ENCODE assay signal across 9 cellular contexts in the genomic region with DNA sequence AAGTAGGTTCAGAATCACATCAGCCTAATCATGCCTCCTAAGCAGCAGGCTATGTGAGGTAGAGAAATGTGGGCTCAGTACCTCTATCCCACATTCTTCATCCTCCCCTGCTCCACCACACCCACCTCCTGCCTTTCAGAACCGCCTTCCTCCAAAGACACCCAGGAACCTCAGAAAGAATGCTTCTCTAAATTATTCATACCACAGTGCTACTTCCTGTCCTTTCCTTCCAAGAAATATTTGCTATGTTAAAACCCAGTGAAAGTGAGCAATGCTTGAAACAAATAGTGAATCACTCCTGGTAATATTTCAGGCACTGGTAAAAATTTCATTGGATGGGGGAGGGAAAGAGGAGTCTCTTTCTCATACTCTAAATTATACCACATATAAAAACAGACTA. TPM values are rescaled to one million over a fixed set of nuclear protein-coding genes. Genes with fewer than 3 reads are reported as not detected.
DNase-seq lines count a peak whose midpoint lies in the region; ATAC-seq, FAIRE-seq and TF ChIP-seq lines count a peak whose summit lies in the region.
"Had no signal": no experiment of that assay in that cellular context is flagged by ENCODE, and none has a peak within 500 bp of the region (broad histone marks: within the 10 kb centered on the region; RNA-seq: fewer than 3 reads in every experiment).

No MANE protein-coding gene starts in this region.

- no peaks in the 10 kb centered on the region for H3K27me3 Mint-ChIP-seq in astrocyte (ENCODE audit: low read depth, unreplicated experiment)

- FAIRE-seq in astrocyte (lab: Jason Lieb, UNC): peak; percentile 50
- FAIRE-seq: GM18507 had no signal

- H3K9ac ChIP-seq in astrocyte (ENCODE audit: low read length): peak overlapping the region; percentile 74

- H3K4me3 ChIP-seq in astrocyte (ENCODE audit: insufficient read depth, low read depth, low read length) (peak overlapping the region; percentile 18), mucosa of descending colon (no peak overlapping the region)

- no peaks in the 10 kb centered on the region for H3K79me2 ChIP-seq in astrocyte (ENCODE audit: insufficient read depth, low read length)

- H3K36me3 ChIP-seq in astrocyte (ENCODE audit: insufficient read depth, low read length): no peaks in the 10 kb centered on the region
- H3K36me3 ChIP-seq in mucosa of descending colon (ENCODE audit: low read depth): no peaks in the 10 kb centered on the region

- peaks cover 39% of the 10 kb centered on the region for H3K4me1 Mint-ChIP-seq in astrocyte (ENCODE audit: low read depth, unreplicated experiment)

- H3K27ac ChIP-seq in astrocyte (ENCODE audit: low read depth, low read length): peak overlapping the region; percentile 87

- peaks cover under 1% of the 10 kb centered on the region for H3K9me3 Mint-ChIP-seq in astrocyte (ENCODE audit: unreplicated experiment)

- DNase-seq in AML-193 (lab: John Stamatoyannopoulos, UW) (peak; percentile 58 to 75), LoVo (ENCODE audit: low spot score) (peak; percentile 2), astrocyte (ENCODE audit: low read depth) (peak; percentile 94), mucosa of descending colon (no peak), DMS153 treated with DMSO at 0.1 percent for 48 hours (lab: John Stamatoyannopoulos, UW; ENCODE audit: unreplicated experiment) (no peak)
- DNase-seq in activated CD4-positive, CD25-positive, alpha-beta regulatory T cell (lab: John Stamatoyannopoulos, UW): no peak

- no peaks in the 10 kb centered on the region for H4K20me1 ChIP-seq in astrocyte (ENCODE audit: insufficient read depth, low read length)

- no peaks in the 10 kb centered on the region for H3K27me3 ChIP-seq in astrocyte (ENCODE audit: insufficient read depth, low read length)

- H3K4me1 ChIP-seq in astrocyte (ENCODE audit: insufficient read depth, low read length): peaks cover 40% of the 10 kb centered on the region
- H3K4me1 ChIP-seq in mucosa of descending colon (ENCODE audit: low read depth): no peaks in the 10 kb centered on the region

- H3K9me3 ChIP-seq in astrocyte (ENCODE audit: insufficient read depth, low read depth, low read length): no peaks in the 10 kb centered on the region
- H3K9me3 ChIP-seq in mucosa of descending colon: no peaks in the 10 kb centered on the region

- ATAC-seq in mucosa of descending colon (peak; percentile 37), HG03039 (IDR thresholded peaks at IDR 0.05; ENCODE audit: unreplicated experiment) (no peak), HG03565 (IDR thresholded peaks at IDR 0.05; ENCODE audit: unreplicated experiment) (no peak)

- no peak overlapping the region for H2AFZ ChIP-seq in astrocyte (ENCODE audit: low read depth, low read length)

- intact Hi-C loops in mucosa of descending colon (cut with DNase I, micrococcal nuclease): no loop called here

- peak overlapping the region; percentile 15 for H3K4me3 Mint-ChIP-seq in astrocyte (ENCODE audit: unreplicated experiment)

- no peaks in the 10 kb centered on the region for H3K36me3 Mint-ChIP-seq in astrocyte (ENCODE audit: low read depth, unreplicated experiment)

- H3K4me2 ChIP-seq in astrocyte (ENCODE audit: low read length): peak overlapping the region; percentile 82

- peak overlapping the region; percentile 70 for H3K27ac Mint-ChIP-seq in astrocyte (ENCODE audit: unreplicated experiment)

- TF ChIP-seq CTCF in astrocyte (IDR thresholded peaks at IDR 0.05; ENCODE audit: insufficient read depth, low read depth, low read length) (no peak), mucosa of descending colon (IDR thresholded peaks at IDR 0.05) (no peak)

RNA-seq across cellular contexts. Expression of gene CREB1, which starts 24.0 kb away (rescaled TPM):
- total RNA-seq in astrocyte (56.4 and 63.3 TPM in 2 replicates), mucosa of descending colon (10 to 100 TPM; 51.1 to 65.0 (median 53.3) TPM)

Comparison
In these comparisons a context has a peak if more than half of its experiments do, and no peak if none do; other contexts are left out.
1. DNase-seq: peak in AML-193 (2 of 2), LoVo (single experiment) and astrocyte (single experiment); none in mucosa of descending colon (0 of 3), DMS153 treated with DMSO at 0.1 percent for 48 hours (single experiment) and activated CD4-positive, CD25-positive, alpha-beta regulatory T cell (0 of 4).